In genomic region chr6:14211596-14211961, GRCh38 we compare ENCODE assay signal across 1 cellular context.
TF ChIP-seq lines count a peak whose summit lies in the region.

No MANE protein-coding gene starts in this region.

TF ChIP-seq in HepG2, 621 proteins besides CTCF, POLR2A, EP300 and RAD21 (continued from another document):
- TF ChIP-seq NCOR1 (IDR thresholded peaks at IDR 0.05; ENCODE audit: borderline replicate concordance, low read length) = no peak
- TF ChIP-seq BCL6 (CRISPR knock-in tag; IDR thresholded peaks at IDR 0.05) = no peak
- TF ChIP-seq ZNF263 (CRISPR knock-in tag; IDR thresholded peaks at IDR 0.05) = no peak
- TF ChIP-seq ZNF274 (CRISPR knock-in tag; IDR thresholded peaks at IDR 0.05) = no peak
- peak; percentile 2; the same call in 1 of the 2 replicates for TF ChIP-seq TOPORS (CRISPR knock-in tag; IDR thresholded peaks at IDR 0.05)
- TF ChIP-seq GFI1 (CRISPR knock-in tag; IDR thresholded peaks at IDR 0.05; ENCODE audit: borderline replicate concordance) = 0 out of 2 replicates have a peak, but pooled peaks have one; percentile 36
- no peak for TF ChIP-seq MLLT10 (CRISPR knock-in tag; IDR thresholded peaks at IDR 0.05)
- TF ChIP-seq TOE1 (CRISPR knock-in tag; IDR thresholded peaks at IDR 0.05) = no peak
- TF ChIP-seq KDM3A (CRISPR knock-in tag; IDR thresholded peaks at IDR 0.05; ENCODE audit: low read depth) = no peak
- 0 out of 2 replicates have a peak, but pooled peaks have one; percentile 53 for TF ChIP-seq NAIF1 (CRISPR knock-in tag; IDR thresholded peaks at IDR 0.05; ENCODE audit: borderline replicate concordance)
- TF ChIP-seq RXRA (CRISPR knock-in tag; IDR thresholded peaks at IDR 0.05) = peak; percentile 75
- no peak for TF ChIP-seq ZFP41 (CRISPR knock-in tag; IDR thresholded peaks at IDR 0.05; ENCODE audit: borderline replicate concordance)
- no peak for TF ChIP-seq BCLAF1 (IDR thresholded peaks at IDR 0.05)
- no peak for TF ChIP-seq ZFP37 (CRISPR knock-in tag; IDR thresholded peaks at IDR 0.05; ENCODE audit: borderline replicate concordance)
- no peak for TF ChIP-seq ZNF230 (CRISPR knock-in tag; IDR thresholded peaks at IDR 0.05)
- peak; percentile 12 for TF ChIP-seq XRCC5 (optimal IDR thresholded peaks at IDR 0.05; ENCODE audit: low read length)
- no peak for TF ChIP-seq EZH2 (conservative IDR thresholded peaks at IDR 0.05; ENCODE audit: low read depth, low read length)
- no peak for TF ChIP-seq NFRKB (IDR thresholded peaks at IDR 0.05)
- TF ChIP-seq BRCA1 (CRISPR knock-in tag; IDR thresholded peaks at IDR 0.05) = no peak
- TF ChIP-seq ZNF670 (CRISPR knock-in tag; IDR thresholded peaks at IDR 0.05; ENCODE audit: borderline replicate concordance) = peak; percentile 43; the same call in 1 of the 2 replicates
- no peak for TF ChIP-seq ZNF496 (CRISPR knock-in tag; IDR thresholded peaks at IDR 0.05; ENCODE audit: insufficient replicate concordance)
